In genomic region chr5:154768207-154768606, GRCh38 we compare ENCODE assay signal across 16 cellular contexts. TPM values are rescaled to one million over a fixed set of nuclear protein-coding genes. Genes with fewer than 3 reads are reported as not detected.
DNase-seq lines count a peak whose midpoint lies in the region; ATAC-seq and TF ChIP-seq lines count a peak whose summit lies in the region.
"Had no signal": no experiment of that assay in that cellular context is flagged by ENCODE, and none has a peak within 500 bp of the region (broad histone marks: within the 10 kb centered on the region; RNA-seq: fewer than 3 reads in every experiment).

No MANE protein-coding gene starts in this region.

- CTCF ChIA-PET in CD8-positive, alpha-beta memory T cell (lab: Charles Lee), result interaction anchor here (0.7 kb wide), 1 partner anchor 23 kb away, joined by 3 read pairs; no protein-coding TSS in a partner anchor

- peak overlapping the region; percentile 67 for H3K4me3 Mint-ChIP-seq in activated naive CD4-positive, alpha-beta T cell treated with anti-CD3 and anti-CD28 coated beads, Interleukin-2, amount 50 U/mL, for 24 hours
- H3K4me3 Mint-ChIP-seq in CD8-positive, alpha-beta memory T cell, result peak overlapping the region in 5 of 7 donors; percentile 13 to 75 (median 39)
- peak overlapping the region; percentile 61 for H3K4me3 Mint-ChIP-seq in activated T-helper 17 cell treated with anti-CD3 and anti-CD28 coated beads, Interleukin-2, amount 50 U/mL, for 72 hours
- no peak overlapping the region for H3K4me3 Mint-ChIP-seq in nephron

- no peak overlapping the region for H3K27ac ChIP-seq in CD8-positive, alpha-beta memory T cell (ENCODE audit: low read depth, low read length)

- no peaks in the 10 kb centered on the region for H3K36me3 ChIP-seq in CD8-positive, alpha-beta memory T cell (ENCODE audit: insufficient read depth, low read length)

- H3K27me3 ChIP-seq in CD8-positive, alpha-beta memory T cell (ENCODE audit: insufficient read depth, low read length, poor library complexity, severe bottlenecking), result no peaks in the 10 kb centered on the region

- POLR2A ChIA-PET in CD8-positive, alpha-beta memory T cell (lab: Charles Lee), result no interaction called here

- no peak overlapping the region for H3K4me3 ChIP-seq in CD8-positive, alpha-beta memory T cell (ENCODE audit: low read length)
- H3K4me3 ChIP-seq: HAP-1 had no signal

- H3K4me1 Mint-ChIP-seq in activated naive CD4-positive, alpha-beta T cell treated with anti-CD3 and anti-CD28 coated beads, Interleukin-2, amount 50 U/mL, for 24 hours, result peaks cover 81% of the 10 kb centered on the region
- H3K4me1 Mint-ChIP-seq in CD8-positive, alpha-beta memory T cell, result peaks cover 72 to 91% (median 83%) of the 10 kb centered on the region in 3 donors
- H3K4me1 Mint-ChIP-seq in activated T-helper 17 cell treated with anti-CD3 and anti-CD28 coated beads, Interleukin-2, amount 50 U/mL, for 72 hours, result peaks cover 47% of the 10 kb centered on the region
- H3K4me1 Mint-ChIP-seq in nephron, result peaks cover 61% of the 10 kb centered on the region

- H3K9me3 Mint-ChIP-seq in activated naive CD4-positive, alpha-beta T cell treated with anti-CD3 and anti-CD28 coated beads, Interleukin-2, amount 50 U/mL, for 24 hours, result no peaks in the 10 kb centered on the region
- no peaks in the 10 kb centered on the region for H3K9me3 Mint-ChIP-seq in CD8-positive, alpha-beta memory T cell
- H3K9me3 Mint-ChIP-seq in activated T-helper 17 cell treated with anti-CD3 and anti-CD28 coated beads, Interleukin-2, amount 50 U/mL, for 72 hours, result no peaks in the 10 kb centered on the region
- H3K9me3 Mint-ChIP-seq in nephron, result no peaks in the 10 kb centered on the region

- H3K9me3 ChIP-seq in CD8-positive, alpha-beta memory T cell (ENCODE audit: low read length), result no peaks in the 10 kb centered on the region
- H3K9me3 ChIP-seq: HAP-1 had no signal

- H3K4me1 ChIP-seq in CD8-positive, alpha-beta memory T cell (ENCODE audit: insufficient read depth, low read length), result peaks cover 78% of the 10 kb centered on the region

- DNase-seq in activated naive CD4-positive, alpha-beta T cell treated with anti-CD3 and anti-CD28 coated beads, Interleukin-2, amount 50 U/mL, for 16 hours, result no peak
- DNase-seq in CD8-positive, alpha-beta memory T cell, result no peak
- DNase-seq in retina (no peak), left lobe of liver (ENCODE audit: low spot score) (no peak)
- DNase-seq: COR-L47, Karpas-422, MM.1S, NCI-H1105, NCI-H1694 treated with DMSO at 0.1 percent for 48 hours, NCI-H446 had no signal

- no peak for TF ChIP-seq CTCF in nephron (IDR thresholded peaks at IDR 0.05; ENCODE audit: unreplicated experiment in 3 of 3)

- ATAC-seq in activated T-helper 17 cell treated with anti-CD3 and anti-CD28 coated beads, Interleukin-2, amount 50 U/mL, for 72 hours (replicated peaks), result no peak
- ATAC-seq in HG03342 (IDR thresholded peaks at IDR 0.05; ENCODE audit: unreplicated experiment), result no peak
- no peak for ATAC-seq in left lobe of liver
- ATAC-seq: Right ventricle myocardium inferior had no signal

- no peaks in the 10 kb centered on the region for H3K27me3 Mint-ChIP-seq in activated naive CD4-positive, alpha-beta T cell treated with anti-CD3 and anti-CD28 coated beads, Interleukin-2, amount 50 U/mL, for 24 hours
- no peaks in the 10 kb centered on the region for H3K27me3 Mint-ChIP-seq in CD8-positive, alpha-beta memory T cell
- no peaks in the 10 kb centered on the region for H3K27me3 Mint-ChIP-seq in activated T-helper 17 cell treated with anti-CD3 and anti-CD28 coated beads, Interleukin-2, amount 50 U/mL, for 72 hours
- no peaks in the 10 kb centered on the region for H3K27me3 Mint-ChIP-seq in nephron (ENCODE audit: low read depth)

- peaks cover 1% of the 10 kb centered on the region for H3K36me3 Mint-ChIP-seq in activated naive CD4-positive, alpha-beta T cell treated with anti-CD3 and anti-CD28 coated beads, Interleukin-2, amount 50 U/mL, for 24 hours
- peaks cover 0 to 14% (median 4%) of the 10 kb centered on the region in 3 donors for H3K36me3 Mint-ChIP-seq in CD8-positive, alpha-beta memory T cell
- H3K36me3 Mint-ChIP-seq in activated T-helper 17 cell treated with anti-CD3 and anti-CD28 coated beads, Interleukin-2, amount 50 U/mL, for 72 hours (ENCODE audit: low read depth), result peaks cover 41% of the 10 kb centered on the region
- H3K36me3 Mint-ChIP-seq in nephron (ENCODE audit: low read depth), result no peaks in the 10 kb centered on the region

- H3K27ac Mint-ChIP-seq in activated naive CD4-positive, alpha-beta T cell treated with anti-CD3 and anti-CD28 coated beads, Interleukin-2, amount 50 U/mL, for 24 hours, result peak overlapping the region; percentile 24
- H3K27ac Mint-ChIP-seq in CD8-positive, alpha-beta memory T cell, result peak overlapping the region in 5 of 8 donors; percentile 17 to 86 (median 38)
- H3K27ac Mint-ChIP-seq in activated T-helper 17 cell treated with anti-CD3 and anti-CD28 coated beads, Interleukin-2, amount 50 U/mL, for 72 hours, result peak overlapping the region; percentile 68
- H3K27ac Mint-ChIP-seq in nephron, result peak overlapping the region in 2 of 3 experiments; percentile 24 to 39

RNA-seq across cellular contexts. Expression of gene LARP1, which starts 13.0 kb away (rescaled TPM):
- 100 to 1,000 TPM; 329 to 344 TPM for total RNA-seq in CD8-positive, alpha-beta memory T cell
- 28.4 TPM for polyA plus RNA-seq in CD8-positive, alpha-beta memory T cell
- 100 to 1,000 TPM; 121 to 242 TPM for total RNA-seq in activated T-helper 17 cell treated with anti-CD3 and anti-CD28 coated beads, Interleukin-2, amount 50 U/mL, for 72 hours
- 83.2 TPM for total RNA-seq in left lobe of liver

Comparison
In these comparisons a context has a peak if more than half of its experiments do, and no peak if none do; other contexts are left out.
1. H3K4me3 Mint-ChIP-seq: peak in activated naive CD4-positive, alpha-beta T cell treated with anti-CD3 and anti-CD28 coated beads, Interleukin-2, amount 50 U/mL, for 24 hours (single experiment), CD8-positive, alpha-beta memory T cell (5 of 7) and activated T-helper 17 cell treated with anti-CD3 and anti-CD28 coated beads, Interleukin-2, amount 50 U/mL, for 72 hours (single experiment); none in nephron (0 of 3).
2. Peak in every context shown above with its lines, with median percentiles within 50 percentile points of each other: H3K27ac Mint-ChIP-seq.